8 cellular contexts compared by ENCODE assay signal in the genomic region with DNA sequence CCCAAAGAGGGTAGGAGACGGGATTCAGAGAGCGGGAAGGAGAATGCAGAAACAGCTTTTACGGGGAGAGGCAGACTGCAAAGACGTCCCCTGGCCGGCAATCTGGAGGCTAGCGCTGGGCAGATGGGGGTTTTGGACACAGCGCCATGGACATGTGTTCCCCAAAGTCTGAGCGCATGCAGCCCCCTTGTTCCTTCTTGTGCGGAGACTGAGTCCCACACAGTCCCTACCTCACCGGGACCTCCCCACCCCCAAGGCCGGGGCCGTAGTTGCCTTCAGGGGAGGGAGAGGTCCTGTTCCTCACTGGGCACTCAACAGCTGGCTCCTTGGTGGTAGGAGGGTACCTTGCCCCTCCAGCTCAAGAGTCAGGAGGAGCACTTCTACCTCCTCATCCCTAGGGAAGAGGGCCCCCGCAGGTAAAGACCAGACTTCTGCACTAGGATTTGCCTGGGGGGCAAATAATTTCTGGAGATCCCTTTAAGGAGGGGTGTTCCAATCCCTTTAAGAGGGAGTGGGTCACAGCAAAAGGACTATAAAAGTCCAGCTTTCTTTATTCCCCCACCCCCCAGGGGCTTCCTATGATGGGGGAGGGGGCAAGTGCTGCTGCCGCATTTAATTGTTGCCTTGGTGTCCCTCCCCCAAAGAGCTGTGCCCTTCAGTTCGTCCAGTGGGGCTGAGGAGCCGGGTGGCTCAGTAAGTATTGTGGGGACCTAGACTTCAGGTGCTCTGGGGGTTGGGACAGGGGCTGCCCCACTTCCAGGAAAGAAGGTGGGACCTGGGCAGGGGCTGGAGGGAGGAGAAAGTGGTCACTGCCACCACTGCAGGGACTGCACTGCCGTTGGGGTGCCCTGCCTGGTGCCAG. TPM values are rescaled to one million over a fixed set of nuclear protein-coding genes. Genes with fewer than 3 reads are reported as not detected.
DNase-seq lines count a peak whose midpoint lies in the region; ATAC-seq, FAIRE-seq and TF ChIP-seq lines count a peak whose summit lies in the region.
"Had no signal": no experiment of that assay in that cellular context is flagged by ENCODE, and none has a peak within 500 bp of the region (broad histone marks: within the 10 kb centered on the region; RNA-seq: fewer than 3 reads in every experiment).

No MANE protein-coding gene starts in this region.

- H3K9ac ChIP-seq in endothelial cell of umbilical vein (replicated peaks; ENCODE audit: extremely low read depth, insufficient read depth, low read length) = no peak overlapping the region

- H3K79me2 ChIP-seq in endothelial cell of umbilical vein (ENCODE audit: control insufficient read depth, insufficient read depth, low read length) = peaks cover 2% of the 10 kb centered on the region

- dilution Hi-C loops in endothelial cell of umbilical vein (cut with MboI; ENCODE audit: extremely low pct_ligation_motif_present, low sequenced_read_pairs) = no loop called here

- ATAC-seq in stimulated activated naive B cell treated with anti-CD40 and anti-IgM and Interleukin-4, amounts not matched to agents 10 μg/mL and 1 μg/mL and 100 μg/mL, for 72 hours (replicated peaks) = no peak

- peaks cover 1% of the 10 kb centered on the region for H3K36me3 Mint-ChIP-seq in T-helper 1 cell treated with Interleukin-12 subunit alpha and Interleukin-12 subunit beta and Interleukin-4 antibody, amounts not matched to agents 30 μg/mL and 1 μg/mL, for 36 hours (ENCODE audit: low read depth)
- no peaks in the 10 kb centered on the region for H3K36me3 Mint-ChIP-seq in stimulated activated naive B cell treated with anti-CD40 and anti-IgM and Interleukin-4, amounts not matched to agents 10 μg/mL and 1 μg/mL and 100 μg/mL, for 72 hours
- H3K36me3 Mint-ChIP-seq: activated naive CD8-positive, alpha-beta T cell treated with anti-CD3 and anti-CD28 coated beads, Interleukin-2, amount 10 ng/mL, durations not matched to agents 7 days and 5 days had no signal

- CTCF ChIA-PET in endothelial cell of umbilical vein (lab: Charles Lee) = interaction anchor here (0.9 kb wide), 1 partner anchor 158 kb away, joined by 3 read pairs; no protein-coding TSS in a partner anchor

- no peak for DNase-seq in T-helper 1 cell
- no peak for DNase-seq in endothelial cell of umbilical vein (ENCODE audit: low read depth, low spot score)
- no peak for DNase-seq in stimulated activated naive B cell treated with anti-CD40 and anti-IgM and Interleukin-4, amounts not matched to agents 10 μg/mL and 1 μg/mL and 100 μg/mL, for 72 hours
- DNase-seq in NCI-H774 (lab: John Stamatoyannopoulos, UW) = no peak
- no peak for DNase-seq in GDM1 (lab: John Stamatoyannopoulos, UW)
- DNase-seq: activated naive CD8-positive, alpha-beta T cell treated with anti-CD3 and anti-CD28 coated beads, Interleukin-2, amount 10 ng/mL, durations not matched to agents 7 days and 5 days; spleen had no signal

- no peak overlapping the region for H3K4me3 ChIP-seq in endothelial cell of umbilical vein (replicated peaks in 1 of 3; ENCODE audit: insufficient read depth in 1 of 3, low read depth in 1 of 3, low read length in 3 of 3)

- H3K4me1 Mint-ChIP-seq in T-helper 1 cell treated with Interleukin-12 subunit alpha and Interleukin-12 subunit beta and Interleukin-4 antibody, amounts not matched to agents 30 μg/mL and 1 μg/mL, for 36 hours (ENCODE audit: low read depth) = peaks cover 11% of the 10 kb centered on the region
- H3K4me1 Mint-ChIP-seq in stimulated activated naive B cell treated with anti-CD40 and anti-IgM and Interleukin-4, amounts not matched to agents 10 μg/mL and 1 μg/mL and 100 μg/mL, for 72 hours = peaks cover 32 to 46% of the 10 kb centered on the region in 2 donors

- BruUV-seq in endothelial cell of umbilical vein (replicated peaks; lab: Mats Ljungman, UMichigan) = no TSS peak

- intact Hi-C loops in endothelial cell of umbilical vein (cut with micrococcal nuclease) = no loop called here

- no peaks in the 10 kb centered on the region for H3K36me3 ChIP-seq in endothelial cell of umbilical vein (ENCODE audit: control insufficient read depth in 2 of 2, extremely low read depth in 1 of 2, insufficient read depth in 2 of 2, low read length in 2 of 2)
- H3K36me3 ChIP-seq: spleen had no signal

- peak overlapping the region; percentile 25 for H3K4me3 Mint-ChIP-seq in T-helper 1 cell treated with Interleukin-12 subunit alpha and Interleukin-12 subunit beta and Interleukin-4 antibody, amounts not matched to agents 30 μg/mL and 1 μg/mL, for 36 hours
- H3K4me3 Mint-ChIP-seq in stimulated activated naive B cell treated with anti-CD40 and anti-IgM and Interleukin-4, amounts not matched to agents 10 μg/mL and 1 μg/mL and 100 μg/mL, for 72 hours = peak overlapping the region; percentile 66 to 80

- TF ChIP-seq CTCF in endothelial cell of umbilical vein (IDR thresholded peaks at IDR 0.05; ENCODE audit: extremely low read depth in 1 of 2, insufficient read depth in 1 of 2, low read depth in 1 of 2, low read length in 2 of 2) = no peak

- no peak overlapping the region for H2AFZ ChIP-seq in endothelial cell of umbilical vein (ENCODE audit: low read depth, low read length)

- H3K4me2 ChIP-seq in endothelial cell of umbilical vein (ENCODE audit: insufficient read depth, low read length) = no peak overlapping the region

- no peaks in the 10 kb centered on the region for H3K9me3 Mint-ChIP-seq in T-helper 1 cell treated with Interleukin-12 subunit alpha and Interleukin-12 subunit beta and Interleukin-4 antibody, amounts not matched to agents 30 μg/mL and 1 μg/mL, for 36 hours
- no peaks in the 10 kb centered on the region for H3K9me3 Mint-ChIP-seq in stimulated activated naive B cell treated with anti-CD40 and anti-IgM and Interleukin-4, amounts not matched to agents 10 μg/mL and 1 μg/mL and 100 μg/mL, for 72 hours
- H3K9me3 Mint-ChIP-seq: activated naive CD8-positive, alpha-beta T cell treated with anti-CD3 and anti-CD28 coated beads, Interleukin-2, amount 10 ng/mL, durations not matched to agents 7 days and 5 days had no signal

- no peak for FAIRE-seq in endothelial cell of umbilical vein (lab: Jason Lieb, UNC)

- H3K27me3 Mint-ChIP-seq in T-helper 1 cell treated with Interleukin-12 subunit alpha and Interleukin-12 subunit beta and Interleukin-4 antibody, amounts not matched to agents 30 μg/mL and 1 μg/mL, for 36 hours (ENCODE audit: low read depth) = peaks cover 79% of the 10 kb centered on the region
- peaks cover 45 to 46% of the 10 kb centered on the region in 2 donors for H3K27me3 Mint-ChIP-seq in stimulated activated naive B cell treated with anti-CD40 and anti-IgM and Interleukin-4, amounts not matched to agents 10 μg/mL and 1 μg/mL and 100 μg/mL, for 72 hours

- no peaks in the 10 kb centered on the region for H3K9me3 ChIP-seq in endothelial cell of umbilical vein (replicated peaks; ENCODE audit: control insufficient read depth, insufficient read depth, low read length)
- H3K9me3 ChIP-seq: spleen had no signal

- peaks cover 6% of the 10 kb centered on the region for H3K4me1 ChIP-seq in endothelial cell of umbilical vein (ENCODE audit: control insufficient read depth, extremely low read depth, insufficient read depth, low read length)

- POLR2A ChIA-PET in endothelial cell of umbilical vein (lab: Charles Lee) = no interaction called here

- no peaks in the 10 kb centered on the region for H4K20me1 ChIP-seq in endothelial cell of umbilical vein (replicated peaks; ENCODE audit: control insufficient read depth, extremely low read depth, insufficient read depth, low read length)

- H3K27me3 ChIP-seq in endothelial cell of umbilical vein (ENCODE audit: control insufficient read depth in 2 of 2, insufficient read depth in 2 of 2, low read length in 2 of 2) = peaks cover 66 to 79% of the 10 kb centered on the region in 2 experiments

- no peak overlapping the region for H3K27ac Mint-ChIP-seq in T-helper 1 cell treated with Interleukin-12 subunit alpha and Interleukin-12 subunit beta and Interleukin-4 antibody, amounts not matched to agents 30 μg/mL and 1 μg/mL, for 36 hours
- no peak overlapping the region for H3K27ac Mint-ChIP-seq in stimulated activated naive B cell treated with anti-CD40 and anti-IgM and Interleukin-4, amounts not matched to agents 10 μg/mL and 1 μg/mL and 100 μg/mL, for 72 hours
- H3K27ac Mint-ChIP-seq: activated naive CD8-positive, alpha-beta T cell treated with anti-CD3 and anti-CD28 coated beads, Interleukin-2, amount 10 ng/mL, durations not matched to agents 7 days and 5 days had no signal

- TF ChIP-seq POLR2A in endothelial cell of umbilical vein (IDR thresholded peaks at IDR 0.05; ENCODE audit: low read depth, low read length) = no peak

- H3K9me1 ChIP-seq in endothelial cell of umbilical vein (replicated peaks; ENCODE audit: control insufficient read depth, extremely low read depth, insufficient read depth, low read length) = no peaks in the 10 kb centered on the region

- H3K27ac ChIP-seq in endothelial cell of umbilical vein (ENCODE audit: insufficient read depth, low read depth, low read length) = no peak overlapping the region
- H3K27ac ChIP-seq: spleen had no signal

RNA-seq across cellular contexts. Expression of a gene that starts 3.6 kb away (rescaled TPM):
- total RNA-seq in endothelial cell of umbilical vein = 19.1 and 19.7 TPM in 2 replicates
- 6.3 and 7.0 TPM in 2 replicates for polyA plus RNA-seq in endothelial cell of umbilical vein
- polyA plus RNA-seq in endothelial cell of umbilical vein (2011; cell fraction: cytosol; rRNA removed) = 6.3 and 7.0 TPM in 2 replicates
- polyA plus RNA-seq in endothelial cell of umbilical vein (2011; cell fraction: nucleus; rRNA removed) = 11.6 and 13.6 TPM in 2 replicates
- polyA plus RNA-seq in endothelial cell of umbilical vein (2012) = 10.7 and 11.9 TPM in 2 replicates
- polyA minus RNA-seq in endothelial cell of umbilical vein = 5.6 and 11.0 TPM in 2 replicates
- 4.5 TPM for polyA minus RNA-seq in endothelial cell of umbilical vein (2011; cell fraction: cytosol; rRNA and poly(A)+ RNA removed)
- polyA minus RNA-seq in endothelial cell of umbilical vein (2011; cell fraction: nucleus; rRNA and poly(A)+ RNA removed) = 6.1 and 6.3 TPM in 2 replicates

RNA-seq across cellular contexts. Expression of a gene that starts 31.5 kb away (rescaled TPM):
- total RNA-seq in endothelial cell of umbilical vein = 62.5 and 64.3 TPM in 2 replicates
- 33.6 and 34.1 TPM in 2 replicates for polyA plus RNA-seq in endothelial cell of umbilical vein
- 32.2 and 35.0 TPM in 2 replicates for polyA plus RNA-seq in endothelial cell of umbilical vein (2011; cell fraction: cytosol; rRNA removed)
- 62.1 and 73.9 TPM in 2 replicates for polyA plus RNA-seq in endothelial cell of umbilical vein (2011; cell fraction: nucleus; rRNA removed)
- 34.5 and 35.8 TPM in 2 replicates for polyA plus RNA-seq in endothelial cell of umbilical vein (2012)
- polyA minus RNA-seq in endothelial cell of umbilical vein = 50.4 and 64.0 TPM in 2 replicates
- polyA minus RNA-seq in endothelial cell of umbilical vein (2011; cell fraction: cytosol; rRNA and poly(A)+ RNA removed) = 28.8 TPM
- polyA minus RNA-seq in endothelial cell of umbilical vein (2011; cell fraction: nucleus; rRNA and poly(A)+ RNA removed) = 30.3 and 35.3 TPM in 2 replicates

RNA-seq across cellular contexts. Expression of a gene that starts 33.7 kb away (rescaled TPM):
- 45.9 and 49.2 TPM in 2 replicates for total RNA-seq in endothelial cell of umbilical vein
- polyA plus RNA-seq in endothelial cell of umbilical vein = 35.1 and 38.3 TPM in 2 replicates
- 31.4 and 31.9 TPM in 2 replicates for polyA plus RNA-seq in endothelial cell of umbilical vein (2011; cell fraction: cytosol; rRNA removed)
- polyA plus RNA-seq in endothelial cell of umbilical vein (2011; cell fraction: nucleus; rRNA removed) = 10.7 and 13.2 TPM in 2 replicates
- 32.1 and 34.2 TPM in 2 replicates for polyA plus RNA-seq in endothelial cell of umbilical vein (2012)
- polyA minus RNA-seq in endothelial cell of umbilical vein = 26.0 and 27.5 TPM in 2 replicates
- polyA minus RNA-seq in endothelial cell of umbilical vein (2011; cell fraction: cytosol; rRNA and poly(A)+ RNA removed) = 5.3 TPM
- polyA minus RNA-seq in endothelial cell of umbilical vein (2011; cell fraction: nucleus; rRNA and poly(A)+ RNA removed) = 4.1 and 4.8 TPM in 2 replicates

RNA-seq across cellular contexts. Expression of a gene that starts 54.6 kb away (rescaled TPM):
- 54.9 and 61.4 TPM in 2 replicates for total RNA-seq in endothelial cell of umbilical vein
- polyA plus RNA-seq in endothelial cell of umbilical vein = 19.1 and 24.4 TPM in 2 replicates
- 40.4 and 46.4 TPM in 2 replicates for polyA plus RNA-seq in endothelial cell of umbilical vein (2011; cell fraction: cytosol; rRNA removed)
- polyA plus RNA-seq in endothelial cell of umbilical vein (2011; cell fraction: nucleus; rRNA removed) = 29.9 and 37.5 TPM in 2 replicates
- 28.3 and 48.7 TPM in 2 replicates for polyA plus RNA-seq in endothelial cell of umbilical vein (2012)
- 31.3 and 31.5 TPM in 2 replicates for polyA minus RNA-seq in endothelial cell of umbilical vein
- polyA minus RNA-seq in endothelial cell of umbilical vein (2011; cell fraction: cytosol; rRNA and poly(A)+ RNA removed) = 43.7 TPM
- 12.2 and 20.1 TPM in 2 replicates for polyA minus RNA-seq in endothelial cell of umbilical vein (2011; cell fraction: nucleus; rRNA and poly(A)+ RNA removed)
